ENCODE assay signal across 8 cellular contexts in genomic region chr12:124636138-124636968, GRCh38.
DNase-seq lines count a peak whose midpoint lies in the region; ATAC-seq and TF ChIP-seq lines count a peak whose summit lies in the region.

No MANE protein-coding gene starts in this region.

- POLR2A ChIA-PET in activated CD8-positive, alpha-beta T cell treated with anti-CD3 and anti-CD28 coated beads, Interleukin-2, amount 10 ng/mL, durations not matched to agents 7 days and 5 days (lab: Charles Lee), result interaction anchor here (0.5 to 0.6 kb wide), 2 partner anchors 10 to 873 kb away, joined by 3 read pairs; no protein-coding TSS in a partner anchor

- H3K9me3 Mint-ChIP-seq in natural killer cell treated with Interleukin-12 subunit alpha and Interleukin-12 subunit beta and Interleukin-15 and Interleukin-18, amount 100 ng/mL, for 72 hours, result no peaks in the 10 kb centered on the region
- no peaks in the 10 kb centered on the region for H3K9me3 Mint-ChIP-seq in natural killer cell
- H3K9me3 Mint-ChIP-seq in activated CD8-positive, alpha-beta T cell treated with anti-CD3 and anti-CD28 coated beads, Interleukin-2, amount 10 ng/mL, durations not matched to agents 7 days and 5 days (ENCODE audit: insufficient read depth), result no peaks in the 10 kb centered on the region

- H3K4me1 Mint-ChIP-seq in natural killer cell treated with Interleukin-12 subunit alpha and Interleukin-12 subunit beta and Interleukin-15 and Interleukin-18, amount 100 ng/mL, for 72 hours (ENCODE audit: low read depth in 2 of 2), result peaks cover 4 to 13% of the 10 kb centered on the region in 2 donors
- H3K4me1 Mint-ChIP-seq in natural killer cell, result peaks cover 8 to 11% of the 10 kb centered on the region in 2 donors
- peaks cover 9% of the 10 kb centered on the region for H3K4me1 Mint-ChIP-seq in activated CD8-positive, alpha-beta T cell treated with anti-CD3 and anti-CD28 coated beads, Interleukin-2, amount 10 ng/mL, durations not matched to agents 7 days and 5 days (ENCODE audit: low read depth)

- no peak for TF ChIP-seq CTCF in natural killer cell (IDR thresholded peaks at IDR 0.05)

- peaks cover 15 to 33% of the 10 kb centered on the region in 2 donors for H3K27me3 Mint-ChIP-seq in natural killer cell treated with Interleukin-12 subunit alpha and Interleukin-12 subunit beta and Interleukin-15 and Interleukin-18, amount 100 ng/mL, for 72 hours
- H3K27me3 Mint-ChIP-seq in natural killer cell (ENCODE audit: low read depth in 2 of 2), result peaks cover 7 to 26% of the 10 kb centered on the region in 2 donors
- H3K27me3 Mint-ChIP-seq in activated CD8-positive, alpha-beta T cell treated with anti-CD3 and anti-CD28 coated beads, Interleukin-2, amount 10 ng/mL, durations not matched to agents 7 days and 5 days (ENCODE audit: low read depth), result no peaks in the 10 kb centered on the region

- peak overlapping the region; percentile 3 for H3K4me3 Mint-ChIP-seq in natural killer cell treated with Interleukin-12 subunit alpha and Interleukin-12 subunit beta and Interleukin-15 and Interleukin-18, amount 100 ng/mL, for 72 hours
- H3K4me3 Mint-ChIP-seq in natural killer cell, result no peak overlapping the region
- no peak overlapping the region for H3K4me3 Mint-ChIP-seq in activated CD8-positive, alpha-beta T cell treated with anti-CD3 and anti-CD28 coated beads, Interleukin-2, amount 10 ng/mL, durations not matched to agents 7 days and 5 days

- H3K36me3 Mint-ChIP-seq in natural killer cell treated with Interleukin-12 subunit alpha and Interleukin-12 subunit beta and Interleukin-15 and Interleukin-18, amount 100 ng/mL, for 72 hours, result no peaks in the 10 kb centered on the region
- no peaks in the 10 kb centered on the region for H3K36me3 Mint-ChIP-seq in natural killer cell
- H3K36me3 Mint-ChIP-seq in activated CD8-positive, alpha-beta T cell treated with anti-CD3 and anti-CD28 coated beads, Interleukin-2, amount 10 ng/mL, durations not matched to agents 7 days and 5 days (ENCODE audit: low read depth), result no peaks in the 10 kb centered on the region

- no peak for DNase-seq in natural killer cell treated with Interleukin-12 subunit alpha and Interleukin-12 subunit beta and Interleukin-15 and Interleukin-18, amount 100 ng/mL, for 72 hours (ENCODE audit: low spot score)
- DNase-seq in natural killer cell (no peak), foreskin melanocyte (peak; percentile 89), GOT3 (lab: John Stamatoyannopoulos, UW) (no peak)
- peak; percentile 60 for DNase-seq in activated CD8-positive, alpha-beta T cell treated with anti-CD3 and anti-CD28 coated beads, Interleukin-2, amount 10 ng/mL, durations not matched to agents 7 days and 5 days
- peak; percentile 25 to 28 for DNase-seq in stimulated activated CD8-positive, alpha-beta memory T cell treated with anti-CD3 and anti-CD28 coated beads, Interleukin-7, amount 100 ng/mL, for 4 hours (ENCODE audit: low read depth in 2 of 2)

- no peak overlapping the region for H3K27ac Mint-ChIP-seq in natural killer cell treated with Interleukin-12 subunit alpha and Interleukin-12 subunit beta and Interleukin-15 and Interleukin-18, amount 100 ng/mL, for 72 hours
- H3K27ac Mint-ChIP-seq in natural killer cell, result peak overlapping the region in 1 of 2 donors; percentile 1
- no peak overlapping the region for H3K27ac Mint-ChIP-seq in activated CD8-positive, alpha-beta T cell treated with anti-CD3 and anti-CD28 coated beads, Interleukin-2, amount 10 ng/mL, durations not matched to agents 7 days and 5 days

- CTCF ChIA-PET in activated CD8-positive, alpha-beta T cell treated with anti-CD3 and anti-CD28 coated beads, Interleukin-2, amount 10 ng/mL, durations not matched to agents 7 days and 5 days (lab: Charles Lee), result no interaction called here

- no peak for ATAC-seq in natural killer cell treated with Interleukin-12 subunit alpha and Interleukin-12 subunit beta and Interleukin-15 and Interleukin-18, amount 100 ng/mL, for 72 hours
- ATAC-seq in natural killer cell (no peak), HG02852 (IDR thresholded peaks at IDR 0.05; ENCODE audit: unreplicated experiment) (no peak), GM19035 (IDR thresholded peaks at IDR 0.05; ENCODE audit: unreplicated experiment) (no peak)
- no peak for ATAC-seq in activated CD8-positive, alpha-beta T cell treated with anti-CD3 and anti-CD28 coated beads, Interleukin-2, amount 10 ng/mL, durations not matched to agents 7 days and 5 days

- intact Hi-C loops in natural killer cell (cut with micrococcal nuclease), result no loop called here

Comparison
In these comparisons a context has a peak if more than half of its experiments do, and no peak if none do; other contexts are left out.
1. DNase-seq: peak in activated CD8-positive, alpha-beta T cell treated with anti-CD3 and anti-CD28 coated beads, Interleukin-2, amount 10 ng/mL, durations not matched to agents 7 days and 5 days (single experiment), foreskin melanocyte (single experiment) and stimulated activated CD8-positive, alpha-beta memory T cell treated with anti-CD3 and anti-CD28 coated beads, Interleukin-7, amount 100 ng/mL, for 4 hours (2 of 2); none in natural killer cell treated with Interleukin-12 subunit alpha and Interleukin-12 subunit beta and Interleukin-15 and Interleukin-18, amount 100 ng/mL, for 72 hours (single experiment), natural killer cell (single experiment) and GOT3 (single experiment).